ENCODE assay signal across 8 cellular contexts in the genomic region with DNA sequence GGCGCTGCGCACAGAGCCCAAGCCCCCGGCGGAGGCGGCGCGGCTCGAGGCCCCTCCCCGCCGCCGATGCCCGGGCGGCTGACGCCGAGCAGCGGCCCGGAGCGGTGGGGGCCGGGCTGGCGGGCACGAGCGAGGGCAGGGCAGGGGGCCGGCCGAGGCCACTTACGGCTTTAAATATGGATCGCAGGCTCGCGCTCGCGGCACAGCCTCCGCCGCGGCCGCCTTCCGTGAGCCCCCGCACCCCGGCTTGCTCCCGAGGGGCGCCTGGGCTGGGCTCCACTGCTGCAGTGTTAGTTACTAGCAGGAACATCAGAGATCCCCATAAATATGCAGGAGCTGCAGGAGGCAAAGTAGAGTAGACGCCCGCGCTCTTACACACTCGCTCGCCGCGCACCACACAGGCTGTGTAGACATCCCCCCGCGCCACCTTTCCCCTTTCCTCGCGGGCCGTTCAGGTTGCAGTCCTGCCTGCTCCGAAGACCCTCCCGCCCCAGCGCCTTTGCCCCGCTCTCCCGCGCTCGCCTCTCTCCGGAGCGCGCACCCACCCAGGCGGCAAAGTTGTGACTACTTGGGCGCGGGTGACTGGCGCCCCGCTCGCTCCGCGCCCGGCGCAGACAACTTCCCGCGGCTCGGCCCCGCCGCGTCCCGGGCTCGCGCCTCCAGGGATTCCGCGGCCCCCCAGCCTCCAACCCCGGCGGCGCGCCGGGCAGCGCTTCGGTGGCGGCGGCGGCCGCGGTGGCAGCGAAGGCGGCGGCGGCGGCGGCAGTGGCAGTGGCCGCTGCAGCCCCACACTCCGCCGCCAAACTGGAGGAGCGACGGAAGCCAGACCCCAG.
DNase-seq lines count a peak whose midpoint lies in the region; ATAC-seq lines count a peak whose summit lies in the region.

No MANE protein-coding gene starts in this region.

- H3K4me3 ChIP-seq in skin epidermis = peak overlapping the region; percentile 43 to 62 (median 49)

- ATAC-seq in HG03354 (IDR thresholded peaks at IDR 0.05; ENCODE audit: poor library complexity, severe bottlenecking, unreplicated experiment) (peak; percentile 48), GM19328 (IDR thresholded peaks at IDR 0.05; ENCODE audit: unreplicated experiment) (no peak)

- DNase-seq in NCI-H2029 (lab: John Stamatoyannopoulos, UW) = peak; percentile 24
- DNase-seq in NCI-H2029 treated with DMSO at 0.1 percent for 48 hours (lab: John Stamatoyannopoulos, UW) = no peak
- peak; percentile 23 for DNase-seq in T-helper 9 cell
- DNase-seq in caudate nucleus (lab: John Stamatoyannopoulos, UW) = peak in 43 of 61 donors; percentile 7 to 72 (median 44)
- peak; percentile 72 for DNase-seq in islet precursor cell

- H3K27ac ChIP-seq in caudate nucleus (ENCODE audit: low read depth, low read length) (peak overlapping the region; percentile 49), skin epidermis (peak overlapping the region in 4 of 21 experiments; percentile 33 to 61 (median 42))
